Comparison of ENCODE assay signal across 6 cellular contexts in the genomic region with DNA sequence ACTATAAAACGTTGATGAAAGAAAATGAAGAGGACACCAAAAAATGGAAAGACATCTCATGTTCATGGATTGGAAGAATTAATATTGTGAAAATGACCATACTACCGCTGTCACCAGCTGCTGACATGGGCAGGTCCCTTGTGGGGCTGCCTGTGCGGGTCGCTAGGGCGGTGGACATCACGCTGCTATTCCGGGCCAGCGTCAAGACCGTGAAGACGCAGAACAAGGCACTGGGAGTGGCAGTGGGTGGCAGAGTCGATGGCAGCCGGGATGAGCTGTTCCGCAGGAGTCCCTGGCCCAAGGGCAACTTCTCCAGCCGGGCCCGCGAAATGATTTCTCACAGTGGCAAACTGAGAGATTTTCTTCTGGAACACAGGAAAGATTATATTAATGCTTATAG.
"Had no signal": no experiment of that assay in that cellular context is flagged by ENCODE, and none has a peak within 500 bp of the region (broad histone marks: within the 10 kb centered on the region; RNA-seq: fewer than 3 reads in every experiment).

No MANE protein-coding gene starts in this region.

- H3K4me1 Mint-ChIP-seq: IgD-negative memory B cell had no signal

- H3K27ac Mint-ChIP-seq: IgD-negative memory B cell had no signal

- DNase-seq: IMR-90, KBM-7 had no signal

- H3K27ac ChIP-seq: HL-60 had no signal

- FAIRE-seq: HepG2, HTR-8/SVneo had no signal

- ATAC-seq: HepG2 had no signal
